ENCODE assay signal across 19 cellular contexts in genomic region chr15:61025746-61026256, GRCh38.
"Had no signal": no experiment of that assay in that cellular context is flagged by ENCODE, and none has a peak within 500 bp of the region (broad histone marks: within the 10 kb centered on the region; RNA-seq: fewer than 3 reads in every experiment).

No MANE protein-coding gene starts in this region.

- H3K36me3 ChIP-seq: ovary, SJSA1 had no signal

- H3K4me1 Mint-ChIP-seq: activated naive CD4-positive, alpha-beta T cell treated with anti-CD3 and anti-CD28 coated beads, Interleukin-2, amount 10 ng/mL, durations not matched to agents 7 days and 5 days; memory B cell; neural crest cell had no signal

- H3K4me1 ChIP-seq: body of pancreas, SJSA1 had no signal

- H3K4me3 Mint-ChIP-seq: activated naive CD4-positive, alpha-beta T cell treated with anti-CD3 and anti-CD28 coated beads, Interleukin-2, amount 10 ng/mL, durations not matched to agents 7 days and 5 days; memory B cell; neural crest cell; stimulated activated naive CD8-positive, alpha-beta T cell treated with anti-CD3 and anti-CD28 coated beads, Interleukin-15, Interleukin-2, amounts not matched to agents 100 ng/mL and 50 ng/mL, for 24 hours; T-helper 2 cell treated with Interferon-gamma antibody and Interleukin-4, amounts not matched to agents 5 μg/mL and 100 μg/mL, for 36 hours had no signal

- H3K27ac Mint-ChIP-seq: activated naive CD4-positive, alpha-beta T cell treated with anti-CD3 and anti-CD28 coated beads, Interleukin-2, amount 10 ng/mL, durations not matched to agents 7 days and 5 days; activated T-helper 2 cell treated with anti-CD3 and anti-CD28 coated beads, Interferon-gamma antibody, Interleukin-2, Interleukin-4, amounts not matched to agents 10 μg/mL and 5 μg/mL and 100 μg/mL, durations not matched to agents 14 hours and 24 hours and 36 hours; memory B cell; stimulated activated naive CD8-positive, alpha-beta T cell treated with anti-CD3 and anti-CD28 coated beads, Interleukin-15, Interleukin-2, amounts not matched to agents 100 ng/mL and 50 ng/mL, for 24 hours; T-helper 2 cell treated with Interferon-gamma antibody and Interleukin-4, amounts not matched to agents 5 μg/mL and 100 μg/mL, for 36 hours had no signal

- H3K27me3 ChIP-seq: body of pancreas, ovary, SJSA1 had no signal

- H3K27ac ChIP-seq: body of pancreas, epithelial cell of prostate, ovary, SJSA1 had no signal

- DNase-seq: activated CD4-positive, alpha-beta T cell treated with anti-CD3 and anti-CD28 coated beads, Interleukin-2, amount 50 U/mL, for 1 hour; activated naive CD4-positive, alpha-beta T cell treated with anti-CD3 and anti-CD28 coated beads, Interleukin-2, amount 10 ng/mL, durations not matched to agents 7 days and 5 days; activated T-cell treated with anti-CD3 and anti-CD28 coated beads for 4 hours; body of pancreas; central memory CD4-positive, alpha-beta T cell; cortex of kidney; effector CD8-positive, alpha-beta T cell; left colon; ovary; stimulated activated CD4-positive, alpha-beta T cell treated with anti-CD3 and anti-CD28 coated beads, Interleukin-4, amount 100 ng/mL, for 24 hours; SW 1271 had no signal

- ATAC-seq: body of pancreas, left colon, sciatic nerve had no signal

- H3K9me3 Mint-ChIP-seq: activated naive CD4-positive, alpha-beta T cell treated with anti-CD3 and anti-CD28 coated beads, Interleukin-2, amount 10 ng/mL, durations not matched to agents 7 days and 5 days; activated T-helper 2 cell treated with anti-CD3 and anti-CD28 coated beads, Interferon-gamma antibody, Interleukin-2, Interleukin-4, amounts not matched to agents 10 μg/mL and 5 μg/mL and 100 μg/mL, durations not matched to agents 14 hours and 24 hours and 36 hours; memory B cell; neural crest cell; stimulated activated naive CD8-positive, alpha-beta T cell treated with anti-CD3 and anti-CD28 coated beads, Interleukin-15, Interleukin-2, amounts not matched to agents 100 ng/mL and 50 ng/mL, for 24 hours; T-helper 2 cell treated with Interferon-gamma antibody and Interleukin-4, amounts not matched to agents 5 μg/mL and 100 μg/mL, for 36 hours had no signal

- H3K9me3 ChIP-seq: body of pancreas, ovary, SJSA1 had no signal

- H3K36me3 Mint-ChIP-seq: activated naive CD4-positive, alpha-beta T cell treated with anti-CD3 and anti-CD28 coated beads, Interleukin-2, amount 10 ng/mL, durations not matched to agents 7 days and 5 days; memory B cell had no signal

- H3K4me3 ChIP-seq: body of pancreas, ovary, SJSA1 had no signal
